33 cellular contexts compared by ENCODE assay signal in genomic region chrX:48681539-48682183, GRCh38. TPM values are rescaled to one million over a fixed set of nuclear protein-coding genes. Genes with fewer than 3 reads are reported as not detected.
A peak's percentile ranks its signal among the peaks of the same experiment; 100 is the strongest.
DNase-seq lines count a peak whose midpoint lies in the region; ATAC-seq and TF ChIP-seq lines count a peak whose summit lies in the region.
"Had no signal": no experiment of that assay in that cellular context is flagged by ENCODE, and none has a peak within 500 bp of the region (broad histone marks: within the 10 kb centered on the region; RNA-seq: fewer than 3 reads in every experiment).

No MANE protein-coding gene starts in this region.

- H3K9me3 ChIP-seq in CD4-positive, CD25-positive, alpha-beta regulatory T cell (ENCODE audit: control insufficient read depth in 2 of 2, low read length in 2 of 2): no peaks in the 10 kb centered on the region
- H3K9me3 ChIP-seq in naive thymus-derived CD4-positive, alpha-beta T cell (ENCODE audit: control insufficient read depth in 2 of 3, low read length in 3 of 3): no peaks in the 10 kb centered on the region
- H3K9me3 ChIP-seq in Peyer's patch: no peaks in the 10 kb centered on the region
- H3K9me3 ChIP-seq: ovary, testis had no signal

- no peaks in the 10 kb centered on the region for H3K27me3 Mint-ChIP-seq in activated CD8-positive, alpha-beta memory T cell treated with anti-CD3 and anti-CD28 coated beads, Interleukin-2, amount 10 ng/mL, durations not matched to agents 7 days and 5 days
- no peaks in the 10 kb centered on the region for H3K27me3 Mint-ChIP-seq in CD4-positive, CD25-positive, alpha-beta regulatory T cell
- no peaks in the 10 kb centered on the region for H3K27me3 Mint-ChIP-seq in activated T-helper 1 cell treated with anti-CD3 and anti-CD28 coated beads, Interleukin-12 subunit alpha, Interleukin-12 subunit beta, Interleukin-2, Interleukin-4 antibody, amounts not matched to agents 30 ng/mL and 10 ng/mL and 1 ng/mL, durations not matched to agents 14 hours and 24 hours and 36 hours (ENCODE audit: insufficient read depth)
- no peaks in the 10 kb centered on the region for H3K27me3 Mint-ChIP-seq in naive thymus-derived CD4-positive, alpha-beta T cell

- no peaks in the 10 kb centered on the region for H3K9me3 Mint-ChIP-seq in activated CD8-positive, alpha-beta memory T cell treated with anti-CD3 and anti-CD28 coated beads, Interleukin-2, amount 10 ng/mL, durations not matched to agents 7 days and 5 days (ENCODE audit: low read depth)
- H3K9me3 Mint-ChIP-seq in CD4-positive, CD25-positive, alpha-beta regulatory T cell: peaks cover 0 to 1% (median 0%) of the 10 kb centered on the region in 7 donors
- no peaks in the 10 kb centered on the region for H3K9me3 Mint-ChIP-seq in activated T-helper 1 cell treated with anti-CD3 and anti-CD28 coated beads, Interleukin-12 subunit alpha, Interleukin-12 subunit beta, Interleukin-2, Interleukin-4 antibody, amounts not matched to agents 30 ng/mL and 10 ng/mL and 1 ng/mL, durations not matched to agents 14 hours and 24 hours and 36 hours
- H3K9me3 Mint-ChIP-seq in naive thymus-derived CD4-positive, alpha-beta T cell: no peaks in the 10 kb centered on the region
- H3K9me3 Mint-ChIP-seq: immature natural killer cell had no signal

- intact Hi-C loops in activated T-helper 1 cell treated with anti-CD3 and anti-CD28 coated beads, Interleukin-12 subunit alpha, Interleukin-12 subunit beta, Interleukin-2, Interleukin-4 antibody, amounts not matched to agents 30 ng/mL and 10 ng/mL and 1 ng/mL, durations not matched to agents 14 hours and 24 hours and 36 hours (cut with micrococcal nuclease): no loop called here
- intact Hi-C loops in naive thymus-derived CD4-positive, alpha-beta T cell (cut with micrococcal nuclease): loop anchor here (10.0 kb wide), 2 partner anchors 87 to 207 kb away; partner anchors contain the start of genes FTSJ1 (in 1 of the 2), SLC38A5 (in 1 of the 2) and WDR13 (in 1 of the 2)

- peaks cover 27% of the 10 kb centered on the region for H3K36me3 Mint-ChIP-seq in activated CD8-positive, alpha-beta memory T cell treated with anti-CD3 and anti-CD28 coated beads, Interleukin-2, amount 10 ng/mL, durations not matched to agents 7 days and 5 days
- H3K36me3 Mint-ChIP-seq in CD4-positive, CD25-positive, alpha-beta regulatory T cell: peaks cover 11% of the 10 kb centered on the region
- H3K36me3 Mint-ChIP-seq in activated T-helper 1 cell treated with anti-CD3 and anti-CD28 coated beads, Interleukin-12 subunit alpha, Interleukin-12 subunit beta, Interleukin-2, Interleukin-4 antibody, amounts not matched to agents 30 ng/mL and 10 ng/mL and 1 ng/mL, durations not matched to agents 14 hours and 24 hours and 36 hours (ENCODE audit: low read depth): peaks cover 18% of the 10 kb centered on the region
- H3K36me3 Mint-ChIP-seq in naive thymus-derived CD4-positive, alpha-beta T cell: peaks cover 4 to 29% (median 15%) of the 10 kb centered on the region in 5 donors

- DNase-seq in activated CD8-positive, alpha-beta memory T cell treated with anti-CD3 and anti-CD28 coated beads, Interleukin-2, amount 10 ng/mL, durations not matched to agents 7 days and 5 days: no peak
- no peak for DNase-seq in activated CD8-positive, alpha-beta memory T cell treated with anti-CD3 and anti-CD28 coated beads for 24 hours
- no peak for DNase-seq in CD4-positive, CD25-positive, alpha-beta regulatory T cell
- DNase-seq in activated T-helper 1 cell treated with anti-CD3 and anti-CD28 coated beads, Interleukin-12 subunit alpha, Interleukin-12 subunit beta, Interleukin-2, Interleukin-4 antibody, amounts not matched to agents 30 ng/mL and 10 ng/mL and 1 ng/mL, durations not matched to agents 14 hours and 24 hours and 36 hours (ENCODE audit: low spot score): no peak
- no peak for DNase-seq in naive thymus-derived CD4-positive, alpha-beta T cell
- DNase-seq in Peyer's patch (no peak), H7 (no peak)
- DNase-seq: activated CD4-positive, alpha-beta T cell treated with anti-CD3 and anti-CD28 coated beads for 48 hours; activated CD8-positive, alpha-beta memory T cell treated with anti-CD3 and anti-CD28 coated beads, Interleukin-2, amount 50 U/mL, for 4 hours; activated gamma-delta T cell; AML-193; amniotic stem cell; brain microvascular endothelial cell; effector CD4-positive, alpha-beta T cell; EL; immature natural killer cell; KBM-7; left cardiac atrium; NCI-H1092; NCI-H187; NCI-H446 treated with DMSO at 0.1 percent for 48 hours; NCI-H774; nephron progenitor cell; ovary; SHP77; stimulated activated naive CD8-positive, alpha-beta T cell treated with anti-CD3 and anti-CD28 coated beads, Interleukin-15, Interleukin-2, amounts not matched to agents 100 U/mL and 50 U/mL, for 24 hours; T-helper 9 cell; testis had no signal

- ATAC-seq in activated CD8-positive, alpha-beta memory T cell treated with anti-CD3 and anti-CD28 coated beads, Interleukin-2, amount 10 ng/mL, durations not matched to agents 7 days and 5 days: no peak
- ATAC-seq in CD4-positive, CD25-positive, alpha-beta regulatory T cell (ENCODE audit: low read depth in 2 of 2): no peak
- no peak for ATAC-seq in naive thymus-derived CD4-positive, alpha-beta T cell
- ATAC-seq: left cardiac atrium; Panc1; stimulated activated naive CD8-positive, alpha-beta T cell treated with anti-CD3 and anti-CD28 coated beads, Interleukin-15, Interleukin-2, amounts not matched to agents 100 U/mL and 50 U/mL, for 24 hours had no signal

- H3K4me3 ChIP-seq in CD4-positive, CD25-positive, alpha-beta regulatory T cell (ENCODE audit: low read depth, low read length): no peak overlapping the region
- no peak overlapping the region for H3K4me3 ChIP-seq in naive thymus-derived CD4-positive, alpha-beta T cell (ENCODE audit: low read length)
- H3K4me3 ChIP-seq in Peyer's patch (no peak overlapping the region), H7 (ENCODE audit: insufficient read depth, low read depth, low read length) (no peak overlapping the region)
- H3K4me3 ChIP-seq: ovary, skin epidermis, testis had no signal

- TF ChIP-seq POLR2A in Peyer's patch (IDR thresholded peaks at IDR 0.05): no peak

- peaks cover 61% of the 10 kb centered on the region for H3K4me1 Mint-ChIP-seq in activated CD8-positive, alpha-beta memory T cell treated with anti-CD3 and anti-CD28 coated beads, Interleukin-2, amount 10 ng/mL, durations not matched to agents 7 days and 5 days
- H3K4me1 Mint-ChIP-seq in CD4-positive, CD25-positive, alpha-beta regulatory T cell: peaks cover 0 to 63% (median 28%) of the 10 kb centered on the region in 4 donors
- H3K4me1 Mint-ChIP-seq in activated T-helper 1 cell treated with anti-CD3 and anti-CD28 coated beads, Interleukin-12 subunit alpha, Interleukin-12 subunit beta, Interleukin-2, Interleukin-4 antibody, amounts not matched to agents 30 ng/mL and 10 ng/mL and 1 ng/mL, durations not matched to agents 14 hours and 24 hours and 36 hours (ENCODE audit: low read depth): peaks cover 51% of the 10 kb centered on the region
- H3K4me1 Mint-ChIP-seq in naive thymus-derived CD4-positive, alpha-beta T cell: peaks cover 33 to 64% (median 57%) of the 10 kb centered on the region in 7 donors

- POLR2A ChIA-PET in naive thymus-derived CD4-positive, alpha-beta T cell (lab: Charles Lee): interaction anchor here (1.2 kb wide), 1 partner anchor 120 kb away, joined by 4 read pairs; the partner anchor contains the start of gene HDAC6

- no peaks in the 10 kb centered on the region for H3K27me3 ChIP-seq in CD4-positive, CD25-positive, alpha-beta regulatory T cell (ENCODE audit: control insufficient read depth, insufficient read depth, low read length)
- no peaks in the 10 kb centered on the region for H3K27me3 ChIP-seq in naive thymus-derived CD4-positive, alpha-beta T cell (ENCODE audit: control insufficient read depth in 2 of 2, insufficient read depth in 2 of 2, low read length in 2 of 2)
- H3K27me3 ChIP-seq in Peyer's patch (no peaks in the 10 kb centered on the region), H7 (ENCODE audit: control insufficient read depth, insufficient read depth, low read length) (no peaks in the 10 kb centered on the region)
- H3K27me3 ChIP-seq: brain microvascular endothelial cell, ovary, testis had no signal

- CTCF ChIA-PET in activated CD8-positive, alpha-beta memory T cell treated with anti-CD3 and anti-CD28 coated beads, Interleukin-2, amount 10 ng/mL, durations not matched to agents 7 days and 5 days (lab: Charles Lee): no interaction called here
- CTCF ChIA-PET in naive thymus-derived CD4-positive, alpha-beta T cell (lab: Charles Lee): no interaction called here

- TF ChIP-seq CTCF in Peyer's patch (IDR thresholded peaks at IDR 0.05): no peak

- peaks cover 8% of the 10 kb centered on the region for H3K36me3 ChIP-seq in CD4-positive, CD25-positive, alpha-beta regulatory T cell (ENCODE audit: control insufficient read depth, insufficient read depth, low read length)
- H3K36me3 ChIP-seq in naive thymus-derived CD4-positive, alpha-beta T cell (ENCODE audit: control insufficient read depth in 2 of 3, insufficient read depth in 3 of 3, low read length in 3 of 3): peaks cover 0 to 14% (median 7%) of the 10 kb centered on the region in 3 experiments
- no peaks in the 10 kb centered on the region for H3K36me3 ChIP-seq in Peyer's patch
- no peaks in the 10 kb centered on the region for H3K36me3 ChIP-seq in H7 (replicated peaks; ENCODE audit: control insufficient read depth, insufficient read depth, low read length)
- H3K36me3 ChIP-seq: brain microvascular endothelial cell, ovary had no signal

- H3K4me1 ChIP-seq in CD4-positive, CD25-positive, alpha-beta regulatory T cell (ENCODE audit: control insufficient read depth, insufficient read depth, low read length, poor library complexity, severe bottlenecking): peaks cover 39% of the 10 kb centered on the region
- peaks cover 24 to 30% of the 10 kb centered on the region in 2 donors for H3K4me1 ChIP-seq in naive thymus-derived CD4-positive, alpha-beta T cell (ENCODE audit: control insufficient read depth in 2 of 2, insufficient read depth in 2 of 2, low read length in 2 of 2)
- H3K4me1 ChIP-seq in Peyer's patch: no peaks in the 10 kb centered on the region
- H3K4me1 ChIP-seq: testis had no signal

- no peak overlapping the region for H3K27ac ChIP-seq in CD4-positive, CD25-positive, alpha-beta regulatory T cell (ENCODE audit: insufficient read depth, low read length, poor library complexity, severe bottlenecking)
- no peak overlapping the region for H3K27ac ChIP-seq in naive thymus-derived CD4-positive, alpha-beta T cell (ENCODE audit: low read depth, low read length)
- no peak overlapping the region for H3K27ac ChIP-seq in Peyer's patch
- H3K27ac ChIP-seq: brain microvascular endothelial cell, epithelial cell of prostate, ovary, testis, VCaP had no signal

- H3K4me3 Mint-ChIP-seq in activated CD8-positive, alpha-beta memory T cell treated with anti-CD3 and anti-CD28 coated beads, Interleukin-2, amount 10 ng/mL, durations not matched to agents 7 days and 5 days: peak overlapping the region; percentile 25
- peak overlapping the region in 2 of 4 donors; percentile 15 to 24 for H3K4me3 Mint-ChIP-seq in CD4-positive, CD25-positive, alpha-beta regulatory T cell
- peak overlapping the region; percentile 67 for H3K4me3 Mint-ChIP-seq in activated T-helper 1 cell treated with anti-CD3 and anti-CD28 coated beads, Interleukin-12 subunit alpha, Interleukin-12 subunit beta, Interleukin-2, Interleukin-4 antibody, amounts not matched to agents 30 ng/mL and 10 ng/mL and 1 ng/mL, durations not matched to agents 14 hours and 24 hours and 36 hours
- H3K4me3 Mint-ChIP-seq in naive thymus-derived CD4-positive, alpha-beta T cell: peak overlapping the region in 6 of 10 donors; percentile 45 to 84 (median 56)
- H3K4me3 Mint-ChIP-seq: nephron progenitor cell had no signal

- no peak overlapping the region for H3K27ac Mint-ChIP-seq in activated CD8-positive, alpha-beta memory T cell treated with anti-CD3 and anti-CD28 coated beads, Interleukin-2, amount 10 ng/mL, durations not matched to agents 7 days and 5 days
- peak overlapping the region; percentile 71 to 84 (median 75) for H3K27ac Mint-ChIP-seq in CD4-positive, CD25-positive, alpha-beta regulatory T cell
- H3K27ac Mint-ChIP-seq in activated T-helper 1 cell treated with anti-CD3 and anti-CD28 coated beads, Interleukin-12 subunit alpha, Interleukin-12 subunit beta, Interleukin-2, Interleukin-4 antibody, amounts not matched to agents 30 ng/mL and 10 ng/mL and 1 ng/mL, durations not matched to agents 14 hours and 24 hours and 36 hours: peak overlapping the region; percentile 77
- H3K27ac Mint-ChIP-seq in naive thymus-derived CD4-positive, alpha-beta T cell: peak overlapping the region in 6 of 9 donors; percentile 60 to 97 (median 68)
- H3K27ac Mint-ChIP-seq: nephron progenitor cell had no signal

RNA-seq across cellular contexts. Expression of gene WAS, which starts 1.9 kb away (rescaled TPM):
- total RNA-seq in activated CD8-positive, alpha-beta memory T cell treated with anti-CD3 and anti-CD28 coated beads, Interleukin-2, amount 10 ng/mL, durations not matched to agents 7 days and 5 days: 100 to 1,000 TPM; 138 to 161 TPM
- total RNA-seq in CD4-positive, CD25-positive, alpha-beta regulatory T cell: 101 TPM
- polyA plus RNA-seq in CD4-positive, CD25-positive, alpha-beta regulatory T cell: 10 to 100 TPM; 12.4 to 21.8 (median 20.3) TPM
- total RNA-seq in activated T-helper 1 cell treated with anti-CD3 and anti-CD28 coated beads, Interleukin-12 subunit alpha, Interleukin-12 subunit beta, Interleukin-2, Interleukin-4 antibody, amounts not matched to agents 30 ng/mL and 10 ng/mL and 1 ng/mL, durations not matched to agents 14 hours and 24 hours and 36 hours: 106 and 122 TPM in 2 replicates
- total RNA-seq in naive thymus-derived CD4-positive, alpha-beta T cell: 100 to 1,000 TPM in 4 of 5 experiments, 10 to 100 TPM in 1; 92.2 to 164 (median 105) TPM
- 10 to 100 TPM; 18.6 to 28.8 TPM for polyA plus RNA-seq in naive thymus-derived CD4-positive, alpha-beta T cell
- 10 to 100 TPM in 1 of 4 donors, 1 to 10 TPM in 3; 3.5 to 45.4 (median 7.6) TPM for total RNA-seq in Peyer's patch
- total RNA-seq in H7 (2014; rRNA removed; shearing (Covaris generic)): 0.67 and 0.69 TPM in 2 replicates
- total RNA-seq: M059J had no signal

RNA-seq across cellular contexts. Expression of gene SUV39H1, which starts 14.9 kb away (rescaled TPM):
- 10 to 100 TPM; 40.1 to 41.4 TPM for total RNA-seq in activated CD8-positive, alpha-beta memory T cell treated with anti-CD3 and anti-CD28 coated beads, Interleukin-2, amount 10 ng/mL, durations not matched to agents 7 days and 5 days
- 8.0 TPM for total RNA-seq in CD4-positive, CD25-positive, alpha-beta regulatory T cell
- 10 to 100 TPM; 10.8 to 15.7 (median 13.3) TPM for polyA plus RNA-seq in CD4-positive, CD25-positive, alpha-beta regulatory T cell
- 27.5 and 27.7 TPM in 2 replicates for total RNA-seq in activated T-helper 1 cell treated with anti-CD3 and anti-CD28 coated beads, Interleukin-12 subunit alpha, Interleukin-12 subunit beta, Interleukin-2, Interleukin-4 antibody, amounts not matched to agents 30 ng/mL and 10 ng/mL and 1 ng/mL, durations not matched to agents 14 hours and 24 hours and 36 hours
- total RNA-seq in naive thymus-derived CD4-positive, alpha-beta T cell: 10 to 100 TPM in 1 of 5 experiments, 1 to 10 TPM in 4; 4.6 to 23.3 (median 8.6) TPM
- polyA plus RNA-seq in naive thymus-derived CD4-positive, alpha-beta T cell: 10 to 100 TPM; 10.1 to 13.6 TPM
- 1 to 10 TPM; 2.5 to 7.4 (median 4.2) TPM for total RNA-seq in Peyer's patch
- 19.6 and 20.4 TPM in 2 replicates for total RNA-seq in H7 (2014; rRNA removed; shearing (Covaris generic))
